8 cellular contexts compared by ENCODE assay signal in the genomic region with DNA sequence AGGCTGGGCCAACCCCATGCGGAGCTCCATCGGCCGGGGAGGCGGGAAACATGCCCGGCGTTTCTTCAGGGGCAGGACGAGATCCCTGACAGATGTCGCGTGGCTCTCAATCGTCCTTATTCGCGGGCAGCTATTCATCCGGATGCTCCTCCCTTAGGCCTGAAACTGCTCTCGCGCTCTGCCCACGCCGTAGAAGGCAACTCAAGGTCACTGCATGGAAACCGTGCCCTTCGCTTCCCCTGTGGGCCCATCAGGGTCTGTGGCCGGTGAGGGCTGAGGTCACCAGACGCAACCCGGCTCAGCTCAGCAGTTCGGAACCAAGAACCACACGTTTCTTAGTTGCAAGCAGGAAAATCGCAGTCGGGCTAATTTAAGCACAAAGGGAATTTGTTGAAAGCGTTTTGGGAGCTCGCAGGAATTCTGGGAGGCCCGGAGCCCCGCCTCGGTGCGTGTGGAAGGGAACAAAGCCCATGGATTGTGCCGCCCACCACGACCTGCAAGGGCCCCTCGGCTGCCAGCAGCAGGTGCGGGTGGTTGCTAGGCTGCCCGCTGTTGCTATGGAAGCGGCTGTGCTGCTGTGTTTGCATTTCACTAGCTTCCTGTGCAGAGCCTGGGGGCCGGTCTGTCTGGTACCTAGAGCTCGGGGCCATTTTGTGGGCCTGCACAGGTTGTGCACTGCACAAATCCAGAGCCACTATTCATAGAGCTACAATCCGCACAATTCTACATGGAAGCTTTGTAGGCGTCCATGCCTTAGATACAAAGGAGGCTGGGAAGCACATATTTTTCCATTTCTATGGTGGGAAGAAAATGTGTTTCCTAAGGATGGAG.
DNase-seq lines count a peak whose midpoint lies in the region; ATAC-seq and TF ChIP-seq lines count a peak whose summit lies in the region.

No MANE protein-coding gene starts in this region.

- peaks cover 10% of the 10 kb centered on the region for H3K27me3 Mint-ChIP-seq in central memory CD8-positive, alpha-beta T cell

- ATAC-seq in HG02588 (IDR thresholded peaks at IDR 0.05; ENCODE audit: unreplicated experiment): peak; percentile 84
- peak; percentile 67 to 73 for ATAC-seq in activated CD4-positive, CD25-positive, alpha-beta regulatory T cell treated with anti-CD3 and anti-CD28 coated beads, Interleukin-2, amount 50 U/mL, for 24 hours
- peak; percentile 71 for ATAC-seq in central memory CD8-positive, alpha-beta T cell (replicated peaks; ENCODE audit: extremely low read depth, poor library complexity, severe bottlenecking)

- peak overlapping the region; percentile 97 for H3K27ac Mint-ChIP-seq in central memory CD8-positive, alpha-beta T cell (ENCODE audit: low read depth)

- peaks cover 15% of the 10 kb centered on the region for H3K4me1 Mint-ChIP-seq in central memory CD8-positive, alpha-beta T cell

- peaks cover 4% of the 10 kb centered on the region for H3K36me3 Mint-ChIP-seq in central memory CD8-positive, alpha-beta T cell (ENCODE audit: insufficient read depth)

- TF ChIP-seq POLR2A in GM10847 (IDR thresholded peaks at IDR 0.05; ENCODE audit: extremely low read depth, insufficient read length): peak; percentile 17

- peak; percentile 94 for DNase-seq in NCI-H1105 treated with DMSO at 0.1 percent for 48 hours (lab: John Stamatoyannopoulos, UW)
- DNase-seq in central memory CD8-positive, alpha-beta T cell (ENCODE audit: low spot score in 2 of 2): peak; percentile 39 to 50
- peak; percentile 97 for DNase-seq in left kidney (ENCODE audit: low read depth, low spot score)
- DNase-seq in stimulated activated CD4-positive, alpha-beta T cell treated with anti-CD3 and anti-CD28 coated beads, Interleukin-2, amount 100 ng/mL, for 48 hours: peak; percentile 47 to 57
- DNase-seq in SW 1271 (lab: John Stamatoyannopoulos, UW): no peak

- peak overlapping the region; percentile 82 for H3K4me3 Mint-ChIP-seq in central memory CD8-positive, alpha-beta T cell

- no peaks in the 10 kb centered on the region for H3K9me3 Mint-ChIP-seq in central memory CD8-positive, alpha-beta T cell

Comparison
In these comparisons a context has a peak if more than half of its experiments do, and no peak if none do; other contexts are left out.
1. DNase-seq: peak in NCI-H1105 treated with DMSO at 0.1 percent for 48 hours (single experiment), central memory CD8-positive, alpha-beta T cell (2 of 2), left kidney (single experiment) and stimulated activated CD4-positive, alpha-beta T cell treated with anti-CD3 and anti-CD28 coated beads, Interleukin-2, amount 100 ng/mL, for 48 hours (2 of 2); none in SW 1271 (0 of 2).
2. Peak in every context shown above with its lines, with median percentiles within 50 percentile points of each other: ATAC-seq.